19 cellular contexts compared by ENCODE assay signal in genomic region chr1:54652172-54652571, GRCh38. TPM values are rescaled to one million over a fixed set of nuclear protein-coding genes. Genes with fewer than 3 reads are reported as not detected.
"Had no signal": no experiment of that assay in that cellular context is flagged by ENCODE, and none has a peak within 500 bp of the region (broad histone marks: within the 10 kb centered on the region; RNA-seq: fewer than 3 reads in every experiment).

No MANE protein-coding gene starts in this region.

- H3K9me3 ChIP-seq: esophagus muscularis mucosa, prostate gland, sigmoid colon had no signal

- ATAC-seq: activated CD8-positive, alpha-beta T cell treated with anti-CD3 and anti-CD28 coated beads, Interleukin-2, amount 10 ng/mL, durations not matched to agents 7 days and 5 days; activated naive CD8-positive, alpha-beta T cell treated with anti-CD3 and anti-CD28 coated beads, Interleukin-2, amount 50 U/mL, for 24 hours; left cardiac atrium; stimulated activated naive B cell treated with anti-CD40 and anti-IgM and Interleukin-4, amounts not matched to agents 10 μg/mL and 1 μg/mL and 100 μg/mL, for 72 hours had no signal

- DNase-seq: activated CD4-positive, alpha-beta T cell treated with anti-CD3 and anti-CD28 coated beads for 4 hours; activated CD8-positive, alpha-beta memory T cell treated with anti-CD3 and anti-CD28 coated beads, Interleukin-2, amount 50 U/mL, for 48 hours; activated CD8-positive, alpha-beta T cell treated with anti-CD3 and anti-CD28 coated beads, Interleukin-2, amount 10 ng/mL, durations not matched to agents 7 days and 5 days; activated naive CD4-positive, alpha-beta T cell treated with Interleukin-2 at 50 U/mL for 16 hours; activated naive CD8-positive, alpha-beta T cell treated with anti-CD3 and anti-CD28 coated beads, Interleukin-2, amount 50 U/mL, for 24 hours; left cardiac atrium; occipital lobe; sigmoid colon; stimulated activated CD4-positive, alpha-beta T cell treated with anti-CD3 and anti-CD28 coated beads, Interleukin-2, amount 100 ng/mL, for 24 hours; stimulated activated naive B cell treated with anti-CD40 and anti-IgM and Interleukin-4, amounts not matched to agents 10 μg/mL and 1 μg/mL and 100 μg/mL, for 72 hours; T-helper 9 cell had no signal

- H3K4me1 ChIP-seq: esophagus muscularis mucosa, prostate gland, sigmoid colon, tibial nerve had no signal

- H3K36me3 ChIP-seq: cardiac muscle cell, prostate gland had no signal

- H3K4me3 ChIP-seq: cardiac muscle cell, esophagus muscularis mucosa, prostate gland, sigmoid colon, tibial nerve had no signal

- H3K27me3 ChIP-seq: cardiac muscle cell, esophagus muscularis mucosa, sigmoid colon, tibial nerve had no signal

- H3K27ac ChIP-seq: cardiac muscle cell, esophagus muscularis mucosa, prostate gland, sigmoid colon, tibial nerve had no signal

RNA-seq across cellular contexts. Expression of gene MROH7, which starts 10.6 kb away (rescaled TPM):
- total RNA-seq: activated CD8-positive, alpha-beta T cell treated with anti-CD3 and anti-CD28 coated beads, Interleukin-2, amount 10 ng/mL, durations not matched to agents 7 days and 5 days; activated T-helper 1 cell treated with anti-CD3 and anti-CD28 coated beads, Interleukin-12 subunit alpha, Interleukin-12 subunit beta, Interleukin-2, Interleukin-4 antibody, amounts not matched to agents 30 ng/mL and 10 ng/mL and 1 ng/mL, durations not matched to agents 14 hours and 24 hours and 36 hours had no signal

RNA-seq across cellular contexts. Expression of gene FAM151A, which starts 28.8 kb away (rescaled TPM):
- total RNA-seq: activated CD8-positive, alpha-beta T cell treated with anti-CD3 and anti-CD28 coated beads, Interleukin-2, amount 10 ng/mL, durations not matched to agents 7 days and 5 days; activated T-helper 1 cell treated with anti-CD3 and anti-CD28 coated beads, Interleukin-12 subunit alpha, Interleukin-12 subunit beta, Interleukin-2, Interleukin-4 antibody, amounts not matched to agents 30 ng/mL and 10 ng/mL and 1 ng/mL, durations not matched to agents 14 hours and 24 hours and 36 hours; esophagus muscularis mucosa; fibroblast of villous mesenchyme; mucosa of gallbladder; natural killer cell treated with Interleukin-12 subunit alpha and Interleukin-12 subunit beta and Interleukin-15 and Interleukin-18, amount 100 ng/mL, for 72 hours; occipital lobe; prostate gland; sigmoid colon; tibial nerve had no signal
